ENCODE assay signal across 1 cellular context in the genomic region with DNA sequence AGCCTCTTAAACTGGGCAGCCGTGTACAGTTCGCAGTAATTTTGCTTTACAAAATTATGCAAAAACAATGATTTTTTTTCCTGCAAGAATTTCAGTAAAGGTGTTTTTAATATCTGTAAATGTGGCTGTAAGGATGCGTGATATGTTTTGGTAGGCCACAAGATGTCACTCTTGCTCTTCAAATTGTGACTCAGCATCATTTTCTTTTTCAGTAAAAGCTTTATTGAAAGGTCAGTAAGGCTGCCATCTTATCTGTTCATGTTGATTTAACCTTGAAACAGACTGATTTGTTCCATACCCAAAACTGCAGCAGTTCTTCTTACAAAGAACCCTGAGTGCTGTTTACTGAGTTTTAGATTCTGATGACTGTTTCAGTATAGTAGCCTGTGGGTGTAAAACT.
TF ChIP-seq lines count a peak whose summit lies in the region.

No MANE protein-coding gene starts in this region.

TF ChIP-seq in IMR-90, 13 proteins besides CTCF, POLR2A, EP300 and RAD21 (continued from another document):
- TF ChIP-seq CHD1 (IDR thresholded peaks at IDR 0.05; ENCODE audit: low read depth, low read length), result no peak
- TF ChIP-seq, protein P1, sequence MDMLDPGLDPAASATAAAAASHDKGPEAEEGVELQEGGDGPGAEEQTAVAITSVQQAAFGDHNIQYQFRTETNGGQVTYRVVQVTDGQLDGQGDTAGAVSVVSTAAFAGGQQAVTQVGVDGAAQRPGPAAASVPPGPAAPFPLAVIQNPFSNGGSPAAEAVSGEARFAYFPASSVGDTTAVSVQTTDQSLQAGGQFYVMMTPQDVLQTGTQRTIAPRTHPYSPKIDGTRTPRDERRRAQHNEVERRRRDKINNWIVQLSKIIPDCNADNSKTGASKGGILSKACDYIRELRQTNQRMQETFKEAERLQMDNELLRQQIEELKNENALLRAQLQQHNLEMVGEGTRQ (IDR thresholded peaks at IDR 0.05; ENCODE audit: low read depth, low read length), result no peak
- no peak for TF ChIP-seq RFX5 (IDR thresholded peaks at IDR 0.05; ENCODE audit: low read depth, low read length)
